ENCODE assay signal across 28 cellular contexts in genomic region chr13:26678796-26679195, GRCh38.
DNase-seq lines count a peak whose midpoint lies in the region; TF ChIP-seq lines count a peak whose summit lies in the region.
"Had no signal": no experiment of that assay in that cellular context is flagged by ENCODE, and none has a peak within 500 bp of the region (broad histone marks: within the 10 kb centered on the region; RNA-seq: fewer than 3 reads in every experiment).

No MANE protein-coding gene starts in this region.

- H4K20me1 ChIP-seq in mammary epithelial cell (ENCODE audit: insufficient read depth, low read length) = no peaks in the 10 kb centered on the region
- peaks cover 25% of the 10 kb centered on the region for H4K20me1 ChIP-seq in neural progenitor cell (ENCODE audit: low read depth)
- H4K20me1 ChIP-seq: BLaER1 treated with 17β-estradiol and CSF1 and Interleukin-3, amounts not matched to agents 10 nM and 100 nM had no signal

- no peak overlapping the region for H3K4me3 ChIP-seq in mammary epithelial cell (replicated peaks in 1 of 3; ENCODE audit: insufficient read depth in 1 of 3, low read depth in 2 of 3, low read length in 3 of 3)
- no peak overlapping the region for H3K4me3 ChIP-seq in endodermal cell (ENCODE audit: low read length)
- no peak overlapping the region for H3K4me3 ChIP-seq in neural progenitor cell
- H3K4me3 ChIP-seq in adrenal gland = no peak overlapping the region
- H3K4me3 ChIP-seq: left ventricle myocardium inferior, thoracic aorta had no signal

- in situ Hi-C loops in mammary epithelial cell (cut with MboI; ENCODE audit: low sequenced_read_pairs in 2 of 2) = no loop called here

- peaks cover 11% of the 10 kb centered on the region for H3F3A ChIP-seq in neural progenitor cell (ENCODE audit: low read depth)

- H3K4me1 ChIP-seq in mammary epithelial cell (ENCODE audit: insufficient read depth, low read length) = no peaks in the 10 kb centered on the region
- H3K4me1 ChIP-seq in endodermal cell (ENCODE audit: control insufficient read depth, insufficient read depth, low read length) = no peaks in the 10 kb centered on the region
- peaks cover 26% of the 10 kb centered on the region for H3K4me1 ChIP-seq in neural progenitor cell
- H3K4me1 ChIP-seq in adrenal gland (replicated peaks in 1 of 2) = no peaks in the 10 kb centered on the region
- H3K4me1 ChIP-seq: left ventricle myocardium inferior had no signal

- TF ChIP-seq CTCF in MCF 10A (IDR thresholded peaks at IDR 0.05; ENCODE audit: unreplicated experiment) = no peak
- no peak for TF ChIP-seq CTCF in mammary epithelial cell (conservative IDR thresholded peaks at IDR 0.05 in 1 of 2, IDR thresholded peaks at IDR 0.05 in 1 of 2; ENCODE audit: extremely low read depth in 1 of 2, insufficient read depth in 1 of 2, low read depth in 1 of 2, low read length in 2 of 2)
- peak; percentile 45 for TF ChIP-seq CTCF in endodermal cell (conservative IDR thresholded peaks at IDR 0.05)
- no peak for TF ChIP-seq CTCF in neural progenitor cell (IDR thresholded peaks at IDR 0.05)
- TF ChIP-seq CTCF in adrenal gland (IDR thresholded peaks at IDR 0.05) = no peak

- H3K27me3 ChIP-seq in mammary epithelial cell (ENCODE audit: insufficient read depth, low read length) = no peaks in the 10 kb centered on the region
- no peaks in the 10 kb centered on the region for H3K27me3 ChIP-seq in endodermal cell (ENCODE audit: control insufficient read depth, insufficient read depth, low read length, poor library complexity, severe bottlenecking)
- H3K27me3 ChIP-seq in neural progenitor cell = no peaks in the 10 kb centered on the region
- H3K27me3 ChIP-seq in adrenal gland = no peaks in the 10 kb centered on the region
- H3K27me3 ChIP-seq: BLaER1 treated with 17β-estradiol and CSF1 and Interleukin-3, amounts not matched to agents 10 nM and 100 nM had no signal

- intact Hi-C loops in MCF 10A (cut with micrococcal nuclease) (no loop called here), mammary epithelial cell (cut with micrococcal nuclease) (no loop called here), adrenal gland (cut with DNase I) (no loop called here)

- H3K9ac ChIP-seq in mammary epithelial cell (ENCODE audit: insufficient read depth, low read length) = no peak overlapping the region
- H3K9ac ChIP-seq in endodermal cell (ENCODE audit: extremely low read depth, low read length, poor library complexity, severe bottlenecking) = no peak overlapping the region
- H3K9ac ChIP-seq in neural progenitor cell = no peak overlapping the region
- H3K9ac ChIP-seq: KMS-11 had no signal

- H3K4me2 ChIP-seq in mammary epithelial cell (ENCODE audit: insufficient read depth, low read depth, low read length) (no peak overlapping the region), neural progenitor cell (no peak overlapping the region)
- H3K4me2 ChIP-seq: KMS-11 had no signal

- POLR2A ChIA-PET in MCF 10A (lab: Yijun Ruan, JAX) = interaction anchor here (1.4 kb wide), 1 partner anchor 120 kb away, joined by 4 read pairs; no protein-coding TSS in a partner anchor

- H3K4me3 Mint-ChIP-seq in MCF 10A (ENCODE audit: unreplicated experiment) = no peak overlapping the region
- no peak overlapping the region for H3K4me3 Mint-ChIP-seq in endodermal cell
- no peak overlapping the region for H3K4me3 Mint-ChIP-seq in neural progenitor cell
- H3K4me3 Mint-ChIP-seq: activated naive CD8-positive, alpha-beta T cell treated with anti-CD3 and anti-CD28 coated beads, Interleukin-2, amount 50 U/mL, for 24 hours; neural crest cell had no signal

- TF ChIP-seq POLR2A in adrenal gland (IDR thresholded peaks at IDR 0.05) = no peak

- BruUV-seq in MCF 10A (replicated peaks; lab: Mats Ljungman, UMichigan) (no TSS peak), mammary epithelial cell (replicated peaks; lab: Mats Ljungman, UMichigan) (no TSS peak)

- H3K36me3 Mint-ChIP-seq in MCF 10A (ENCODE audit: insufficient read depth, unreplicated experiment) (peaks cover 28% of the 10 kb centered on the region), endodermal cell (ENCODE audit: low read depth) (peaks cover 15% of the 10 kb centered on the region), neural progenitor cell (peaks cover 33% of the 10 kb centered on the region)

- dilution Hi-C loops in mammary epithelial cell (cut with HindIII; ENCODE audit: low sequenced_read_pairs) = no loop called here

- H3K79me2 ChIP-seq in mammary epithelial cell (ENCODE audit: insufficient read depth, low read length) (no peaks in the 10 kb centered on the region), neural progenitor cell (ENCODE audit: low read depth) (no peaks in the 10 kb centered on the region)

- CTCF ChIA-PET in MCF 10A (lab: Yijun Ruan, JAX) (interaction anchor here (0.6 to 1.6 kb wide), 4 partner anchors 18 to 1305 kb away, joined by 3 to 4 read pairs (median 3); no protein-coding TSS in a partner anchor), mammary epithelial cell (lab: Charles Lee; ENCODE audit: low non-redundant PET) (no interaction called here)

- H3K27ac ChIP-seq in mammary epithelial cell (ENCODE audit: insufficient read depth, low read depth, low read length) (no peak overlapping the region), endodermal cell (ENCODE audit: low read depth, low read length) (no peak overlapping the region), neural progenitor cell (peak overlapping the region; percentile 70), adrenal gland (no peak overlapping the region)
- H3K27ac ChIP-seq: KMS-11, left ventricle myocardium inferior, thoracic aorta had no signal

- WGBS in mammary epithelial cell (ENCODE audit: low coverage, missing lambda C conversion rate) = 100% methylated on average over 10 of the region's 17 CpGs
- WGBS in endodermal cell (ENCODE audit: insufficient coverage in 1 of 2, insufficient read length in 1 of 2), 2 experiments = 86 to 87% methylated on average over 9 to 17 of the region's 17 CpGs
- WGBS in adrenal gland, 4 donors = 79 to 87% (median 85%) methylated on average over 17 of the region's 17 CpGs

- peaks cover 6% of the 10 kb centered on the region for H3K4me1 Mint-ChIP-seq in MCF 10A (ENCODE audit: insufficient read depth, unreplicated experiment)
- H3K4me1 Mint-ChIP-seq in endodermal cell = peaks cover 18% of the 10 kb centered on the region
- H3K4me1 Mint-ChIP-seq in neural progenitor cell = peaks cover 16% of the 10 kb centered on the region
- H3K4me1 Mint-ChIP-seq: activated naive CD8-positive, alpha-beta T cell treated with anti-CD3 and anti-CD28 coated beads, Interleukin-2, amount 50 U/mL, for 24 hours had no signal

- H3K27ac Mint-ChIP-seq in MCF 10A (ENCODE audit: low read depth, unreplicated experiment) = peak overlapping the region; percentile 23
- peak overlapping the region; percentile 42 for H3K27ac Mint-ChIP-seq in endodermal cell
- no peak overlapping the region for H3K27ac Mint-ChIP-seq in neural progenitor cell
- H3K27ac Mint-ChIP-seq: activated naive CD8-positive, alpha-beta T cell treated with anti-CD3 and anti-CD28 coated beads, Interleukin-2, amount 50 U/mL, for 24 hours; activated T-helper 2 cell treated with anti-CD3 and anti-CD28 coated beads, Interferon-gamma antibody, Interleukin-2, Interleukin-4, amounts not matched to agents 10 μg/mL and 5 μg/mL and 100 μg/mL, durations not matched to agents 14 hours and 24 hours and 36 hours had no signal

- H3K36me3 ChIP-seq in mammary epithelial cell (ENCODE audit: insufficient read depth, low read length) = no peaks in the 10 kb centered on the region
- H3K36me3 ChIP-seq in endodermal cell (ENCODE audit: control insufficient read depth, insufficient read depth, low read length) = peaks cover 10% of the 10 kb centered on the region
- peaks cover 4% of the 10 kb centered on the region for H3K36me3 ChIP-seq in neural progenitor cell
- H3K36me3 ChIP-seq in adrenal gland (replicated peaks in 1 of 2) = peaks cover 0 to 19% of the 10 kb centered on the region in 2 donors
- H3K36me3 ChIP-seq: BLaER1 treated with 17β-estradiol and CSF1 and Interleukin-3, amounts not matched to agents 10 nM and 100 nM; thoracic aorta had no signal

- DNase-seq in MCF 10A (ENCODE audit: unreplicated experiment) = no peak
- DNase-seq in mammary epithelial cell = no peak
- DNase-seq in endodermal cell = peak; percentile 68
- DNase-seq in neural progenitor cell (ENCODE audit: low spot score) = no peak
- DNase-seq in kidney glomerular epithelial cell (lab: John Stamatoyannopoulos, UW) = no peak
- DNase-seq in adrenal gland = no peak
- no peak for DNase-seq in Ammon's horn (ENCODE audit: low spot score)
- DNase-seq in activated naive CD4-positive, alpha-beta T cell (lab: John Stamatoyannopoulos, UW) = no peak
- DNase-seq: activated CD4-positive, alpha-beta T cell treated with anti-CD3 and anti-CD28 coated beads, Interleukin-2, amount 50 U/mL, for 48 hours; activated CD8-positive, alpha-beta memory T cell treated with anti-CD3 and anti-CD28 coated beads, Interleukin-2, amount 50 U/mL, for 48 hours; activated naive CD8-positive, alpha-beta T cell treated with anti-CD3 and anti-CD28 coated beads, Interleukin-2, amount 50 U/mL, for 24 hours; Calu3; cortex of kidney; head of caudate nucleus; left ventricle myocardium inferior; NCI-H1092; NCI-H2029; NCI-H345; NCI-H82; OCI-M1; stimulated activated CD4-positive, alpha-beta T cell treated with anti-CD3 and anti-CD28 coated beads, Interleukin-4, amount 100 ng/mL, for 1 hour; stimulated activated naive CD4-positive, alpha-beta T cell treated with Interleukin-2 at 50 U/mL for 16 hours; T-helper 9 cell had no signal

- no peaks in the 10 kb centered on the region for H3K9me3 Mint-ChIP-seq in MCF 10A (ENCODE audit: unreplicated experiment)
- H3K9me3 Mint-ChIP-seq in endodermal cell = no peaks in the 10 kb centered on the region
- H3K9me3 Mint-ChIP-seq in neural progenitor cell = no peaks in the 10 kb centered on the region
- H3K9me3 Mint-ChIP-seq: activated naive CD8-positive, alpha-beta T cell treated with anti-CD3 and anti-CD28 coated beads, Interleukin-2, amount 50 U/mL, for 24 hours; activated T-helper 2 cell treated with anti-CD3 and anti-CD28 coated beads, Interferon-gamma antibody, Interleukin-2, Interleukin-4, amounts not matched to agents 10 μg/mL and 5 μg/mL and 100 μg/mL, durations not matched to agents 14 hours and 24 hours and 36 hours; neural crest cell had no signal

- H3K27me3 Mint-ChIP-seq in MCF 10A (ENCODE audit: insufficient read depth, unreplicated experiment) (no peaks in the 10 kb centered on the region), endodermal cell (ENCODE audit: insufficient read depth) (no peaks in the 10 kb centered on the region), neural progenitor cell (ENCODE audit: insufficient read depth, low read depth) (peaks cover 3% of the 10 kb centered on the region)

- H3K9me3 ChIP-seq in mammary epithelial cell (replicated peaks; ENCODE audit: insufficient read depth, low read length) (no peaks in the 10 kb centered on the region), endodermal cell (ENCODE audit: control insufficient read depth, low read length) (no peaks in the 10 kb centered on the region), neural progenitor cell (ENCODE audit: low read depth) (no peaks in the 10 kb centered on the region), adrenal gland (replicated peaks in 1 of 3) (no peaks in the 10 kb centered on the region)
- H3K9me3 ChIP-seq: BLaER1 treated with 17β-estradiol and CSF1 and Interleukin-3, amounts not matched to agents 10 nM and 100 nM; left ventricle myocardium inferior; thoracic aorta had no signal

- H2AFZ ChIP-seq in mammary epithelial cell (ENCODE audit: low read depth, low read length) (no peak overlapping the region), neural progenitor cell (replicated peaks) (no peak overlapping the region)
